ENCODE assay signal across 17 cellular contexts in genomic region chr1:197884173-197884572, GRCh38. TPM values are rescaled to one million over a fixed set of nuclear protein-coding genes. Genes with fewer than 3 reads are reported as not detected.
DNase-seq lines count a peak whose midpoint lies in the region; ATAC-seq and TF ChIP-seq lines count a peak whose summit lies in the region.
"Had no signal": no experiment of that assay in that cellular context is flagged by ENCODE, and none has a peak within 500 bp of the region (broad histone marks: within the 10 kb centered on the region; RNA-seq: fewer than 3 reads in every experiment).

No MANE protein-coding gene starts in this region.

- TF ChIP-seq CTCF in mucosa of descending colon (IDR thresholded peaks at IDR 0.05) (no peak), tibial artery (IDR thresholded peaks at IDR 0.05) (no peak)

- H3K27ac ChIP-seq in SJCRH30 (no peak overlapping the region), tibial artery (no peak overlapping the region)
- H3K27ac ChIP-seq: PC-9 had no signal

- H3K4me3 ChIP-seq in mucosa of descending colon = no peak overlapping the region
- no peak overlapping the region for H3K4me3 ChIP-seq in SJCRH30
- no peak overlapping the region for H3K4me3 ChIP-seq in tibial artery
- H3K4me3 ChIP-seq: PC-9 had no signal

- peak; percentile 67 for ATAC-seq in mucosa of descending colon

- intact Hi-C loops in mucosa of descending colon (cut with DNase I, micrococcal nuclease) (no loop called here), tibial artery (cut with DNase I; ENCODE audit: low total_unique reads) (no loop called here)

- H3K4me1 ChIP-seq in mucosa of descending colon (ENCODE audit: low read depth) (no peaks in the 10 kb centered on the region), SJCRH30 (no peaks in the 10 kb centered on the region), tibial artery (no peaks in the 10 kb centered on the region)

- H3K9me3 ChIP-seq in mucosa of descending colon (no peaks in the 10 kb centered on the region), SJCRH30 (replicated peaks) (no peaks in the 10 kb centered on the region), tibial artery (no peaks in the 10 kb centered on the region)

- H3K27me3 ChIP-seq in SJCRH30 (no peaks in the 10 kb centered on the region), tibial artery (peaks cover 0 to 4% of the 10 kb centered on the region in 2 donors)

- no peaks in the 10 kb centered on the region for H3K36me3 ChIP-seq in mucosa of descending colon (ENCODE audit: low read depth)
- no peaks in the 10 kb centered on the region for H3K36me3 ChIP-seq in SJCRH30
- H3K36me3 ChIP-seq in tibial artery = no peaks in the 10 kb centered on the region

- DNase-seq in Daoy (ENCODE audit: low read depth) (peak; percentile 26), RPMI8226 (peak; percentile 42), islet precursor cell (peak; percentile 64), mucosa of descending colon (peak in 2 of 3 donors; percentile 38 to 66), NCI-H187 (lab: John Stamatoyannopoulos, UW) (no peak), foreskin melanocyte (no peak), SJCRH30 (no peak), tibial artery (no peak)
- DNase-seq: C1 segment of cervical spinal cord, Karpas-422, MM.1S, NCI-H1105 treated with DMSO at 0.1 percent for 48 hours, NCI-H187 treated with DMSO at 0.1 percent for 48 hours, NCI-H2171, NCI-H774, PC-9, Right ventricle myocardium superior had no signal

RNA-seq across cellular contexts. Expression of gene C1orf53, which starts 18.3 kb away (rescaled TPM):
- 18.8 and 28.6 TPM in 2 replicates for total RNA-seq in Daoy (2014; rRNA removed; shearing (Covaris generic))
- total RNA-seq in mucosa of descending colon = 1 to 10 TPM; 1.1 to 6.8 (median 4.1) TPM
- 2.5 and 2.6 TPM in 2 replicates for total RNA-seq in SJCRH30 (2014; rRNA removed; shearing (Covaris generic))

RNA-seq across cellular contexts. Expression of gene LHX9, which starts 33.0 kb away (rescaled TPM):
- 0.17 and 0.42 TPM in 2 replicates for total RNA-seq in Daoy (2014; rRNA removed; shearing (Covaris generic))
- total RNA-seq in mucosa of descending colon = under 1 TPM in 1 of 3 donors, not detected in 2; 0.19 TPM
- 0.33 and 0.93 TPM in 2 replicates for total RNA-seq in SJCRH30 (2014; rRNA removed; shearing (Covaris generic))

Comparison
In these comparisons a context has a peak if more than half of its experiments do, and no peak if none do; other contexts are left out.
1. DNase-seq: peak in Daoy (single experiment), RPMI8226 (single experiment), islet precursor cell (single experiment) and mucosa of descending colon (2 of 3); none in NCI-H187 (0 of 2), foreskin melanocyte (single experiment), SJCRH30 (0 of 2) and tibial artery (0 of 2).